ENCODE assay signal across 8 cellular contexts in the genomic region with DNA sequence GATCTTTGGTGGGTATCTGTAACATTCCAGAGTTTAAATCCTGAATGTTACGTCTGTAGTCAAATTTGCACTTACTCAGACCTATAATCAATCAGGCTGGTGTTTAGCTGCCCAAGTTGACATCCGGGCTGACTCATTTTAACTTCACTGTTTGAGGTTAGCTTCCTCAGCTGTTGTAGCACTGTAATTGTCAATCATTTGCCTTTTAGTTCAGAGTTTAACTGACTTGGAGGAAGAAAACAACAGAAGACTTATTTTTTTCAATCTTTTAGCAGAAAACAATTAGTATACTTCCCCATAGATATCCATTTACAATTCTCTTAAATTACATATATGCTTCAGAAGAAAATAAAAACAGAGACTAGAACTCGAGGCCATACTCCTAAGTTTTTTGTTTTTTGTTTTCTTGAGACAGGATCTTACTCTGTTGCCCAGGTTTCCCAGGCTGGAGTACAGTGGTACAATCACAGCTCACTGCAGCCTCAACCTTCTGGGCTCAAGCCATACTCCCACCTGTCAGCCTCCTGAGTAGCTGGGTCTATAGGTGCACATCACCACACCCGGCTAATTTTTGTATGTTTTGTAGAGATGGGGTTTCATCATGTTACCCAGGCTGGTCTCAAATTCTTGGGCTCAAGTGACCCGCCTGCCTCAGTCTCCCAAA. TPM values are rescaled to one million over a fixed set of nuclear protein-coding genes. Genes with fewer than 3 reads are reported as not detected.
DNase-seq lines count a peak whose midpoint lies in the region; ATAC-seq and TF ChIP-seq lines count a peak whose summit lies in the region.

No MANE protein-coding gene starts in this region.

- TF ChIP-seq CTCF in osteoblast (IDR thresholded peaks at IDR 0.05; ENCODE audit: extremely low read depth, low read depth, low read length) = no peak

- no peaks in the 10 kb centered on the region for H4K20me1 ChIP-seq in osteoblast (ENCODE audit: insufficient read depth, low read length)

- peak overlapping the region; percentile 93 for H3K27ac ChIP-seq in osteoblast (ENCODE audit: low read depth, low read length)

- H3K27me3 ChIP-seq in osteoblast (ENCODE audit: insufficient read depth, low read length) = no peaks in the 10 kb centered on the region

- peaks cover 3% of the 10 kb centered on the region for H3K36me3 Mint-ChIP-seq in activated T-helper 1 cell treated with anti-CD3 and anti-CD28 coated beads, Interleukin-12 subunit alpha, Interleukin-12 subunit beta, Interleukin-2, Interleukin-4 antibody, amounts not matched to agents 30 ng/mL and 10 ng/mL and 1 ng/mL, durations not matched to agents 14 hours and 24 hours and 36 hours (ENCODE audit: low read depth)

- intact Hi-C loops in activated T-helper 1 cell treated with anti-CD3 and anti-CD28 coated beads, Interleukin-12 subunit alpha, Interleukin-12 subunit beta, Interleukin-2, Interleukin-4 antibody, amounts not matched to agents 30 ng/mL and 10 ng/mL and 1 ng/mL, durations not matched to agents 14 hours and 24 hours and 36 hours (cut with micrococcal nuclease) = loop anchor here (1.0 kb wide), 2 partner anchors 39 to 60 kb away; no protein-coding TSS in a partner anchor

- H3K4me3 Mint-ChIP-seq in activated T-helper 1 cell treated with anti-CD3 and anti-CD28 coated beads, Interleukin-12 subunit alpha, Interleukin-12 subunit beta, Interleukin-2, Interleukin-4 antibody, amounts not matched to agents 30 ng/mL and 10 ng/mL and 1 ng/mL, durations not matched to agents 14 hours and 24 hours and 36 hours = no peak overlapping the region

- DNase-seq in ELR (ENCODE audit: low read depth) (peak; percentile 93), osteoblast (ENCODE audit: insufficient read length, low spot score, missing footprints) (no peak), CD1c-positive myeloid dendritic cell (ENCODE audit: extremely low spot score) (no peak), NCI-H1930 (lab: John Stamatoyannopoulos, UW) (no peak)
- DNase-seq in activated T-helper 1 cell treated with anti-CD3 and anti-CD28 coated beads, Interleukin-12 subunit alpha, Interleukin-12 subunit beta, Interleukin-2, Interleukin-4 antibody, amounts not matched to agents 30 ng/mL and 10 ng/mL and 1 ng/mL, durations not matched to agents 14 hours and 24 hours and 36 hours (ENCODE audit: low spot score) = peak; percentile 19
- no peak for DNase-seq in effector CD4-positive, alpha-beta T cell

- H3K9me3 Mint-ChIP-seq in activated T-helper 1 cell treated with anti-CD3 and anti-CD28 coated beads, Interleukin-12 subunit alpha, Interleukin-12 subunit beta, Interleukin-2, Interleukin-4 antibody, amounts not matched to agents 30 ng/mL and 10 ng/mL and 1 ng/mL, durations not matched to agents 14 hours and 24 hours and 36 hours = no peaks in the 10 kb centered on the region

- peaks cover 48% of the 10 kb centered on the region for H3K4me1 ChIP-seq in osteoblast (ENCODE audit: insufficient read depth, low read length)

- H3K4me2 ChIP-seq in osteoblast (ENCODE audit: insufficient read depth, low read length) = peak overlapping the region; percentile 1

- no peak overlapping the region for H3K4me3 ChIP-seq in osteoblast (ENCODE audit: insufficient read depth, low read length)

- H3K27me3 Mint-ChIP-seq in activated T-helper 1 cell treated with anti-CD3 and anti-CD28 coated beads, Interleukin-12 subunit alpha, Interleukin-12 subunit beta, Interleukin-2, Interleukin-4 antibody, amounts not matched to agents 30 ng/mL and 10 ng/mL and 1 ng/mL, durations not matched to agents 14 hours and 24 hours and 36 hours (ENCODE audit: insufficient read depth) = peaks cover 5% of the 10 kb centered on the region

- peaks cover 34% of the 10 kb centered on the region for H3K4me1 Mint-ChIP-seq in activated T-helper 1 cell treated with anti-CD3 and anti-CD28 coated beads, Interleukin-12 subunit alpha, Interleukin-12 subunit beta, Interleukin-2, Interleukin-4 antibody, amounts not matched to agents 30 ng/mL and 10 ng/mL and 1 ng/mL, durations not matched to agents 14 hours and 24 hours and 36 hours (ENCODE audit: low read depth)

- H3K36me3 ChIP-seq in osteoblast (ENCODE audit: insufficient read depth, low read length) = no peaks in the 10 kb centered on the region

- no peaks in the 10 kb centered on the region for H3K9me3 ChIP-seq in osteoblast (ENCODE audit: low read depth, low read length)

- ATAC-seq in GM19397 (IDR thresholded peaks at IDR 0.05; ENCODE audit: unreplicated experiment) = peak; percentile 96
- peak; percentile 100 for ATAC-seq in HG03354 (IDR thresholded peaks at IDR 0.05; ENCODE audit: poor library complexity, severe bottlenecking, unreplicated experiment)

- H3K79me2 ChIP-seq in osteoblast (ENCODE audit: insufficient read depth, low read length) = no peaks in the 10 kb centered on the region

- no peak overlapping the region for H2AFZ ChIP-seq in osteoblast (ENCODE audit: low read length)

- peak overlapping the region; percentile 32 for H3K27ac Mint-ChIP-seq in activated T-helper 1 cell treated with anti-CD3 and anti-CD28 coated beads, Interleukin-12 subunit alpha, Interleukin-12 subunit beta, Interleukin-2, Interleukin-4 antibody, amounts not matched to agents 30 ng/mL and 10 ng/mL and 1 ng/mL, durations not matched to agents 14 hours and 24 hours and 36 hours

RNA-seq across cellular contexts. Expression of a gene that starts 38.5 kb away (rescaled TPM):
- 0.17 TPM in 1 of 2 replicates, not detected in the other for total RNA-seq in activated T-helper 1 cell treated with anti-CD3 and anti-CD28 coated beads, Interleukin-12 subunit alpha, Interleukin-12 subunit beta, Interleukin-2, Interleukin-4 antibody, amounts not matched to agents 30 ng/mL and 10 ng/mL and 1 ng/mL, durations not matched to agents 14 hours and 24 hours and 36 hours
- total RNA-seq in osteoblast = 12.3 and 14.4 TPM in 2 replicates

Comparison
In these comparisons a context has a peak if more than half of its experiments do, and no peak if none do; other contexts are left out.
1. DNase-seq: peak in ELR (single experiment) and activated T-helper 1 cell treated with anti-CD3 and anti-CD28 coated beads, Interleukin-12 subunit alpha, Interleukin-12 subunit beta, Interleukin-2, Interleukin-4 antibody, amounts not matched to agents 30 ng/mL and 10 ng/mL and 1 ng/mL, durations not matched to agents 14 hours and 24 hours and 36 hours (single experiment); none in osteoblast (single experiment), CD1c-positive myeloid dendritic cell (single experiment), effector CD4-positive, alpha-beta T cell (single experiment) and NCI-H1930 (0 of 2).
2. RNA of a gene that starts 38.5 kb away (total RNA-seq): 12.3 to 14.4 TPM in osteoblast; 0.17 TPM in activated T-helper 1 cell treated with anti-CD3 and anti-CD28 coated beads, Interleukin-12 subunit alpha, Interleukin-12 subunit beta, Interleukin-2, Interleukin-4 antibody, amounts not matched to agents 30 ng/mL and 10 ng/mL and 1 ng/mL, durations not matched to agents 14 hours and 24 hours and 36 hours; every median in the first group is over 10 times any median in the second.